ENCODE assay signal across 16 cellular contexts in the genomic region with DNA sequence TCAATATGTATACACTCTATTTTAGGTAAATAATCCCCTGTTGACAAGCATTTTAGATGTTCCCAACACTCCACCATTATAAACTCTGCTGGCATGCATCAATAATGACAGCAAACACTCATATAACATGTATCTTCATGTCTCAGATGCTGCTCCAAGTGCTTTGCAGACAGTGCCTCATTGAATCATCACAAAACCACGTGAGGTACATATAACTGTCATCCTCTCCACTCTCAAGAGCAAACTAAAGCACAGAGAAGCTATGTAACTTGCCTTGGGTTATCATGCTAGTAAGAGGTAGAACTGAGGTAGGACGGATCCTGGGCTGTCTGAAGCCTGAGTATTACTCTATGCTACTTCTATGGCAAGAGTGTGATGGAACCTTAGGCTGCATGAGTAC.
DNase-seq lines count a peak whose midpoint lies in the region; ATAC-seq and TF ChIP-seq lines count a peak whose summit lies in the region.
"Had no signal": no experiment of that assay in that cellular context is flagged by ENCODE, and none has a peak within 500 bp of the region (broad histone marks: within the 10 kb centered on the region; RNA-seq: fewer than 3 reads in every experiment).

No MANE protein-coding gene starts in this region.

- ATAC-seq in foreskin keratinocyte = peak; percentile 84
- ATAC-seq: gastroesophageal sphincter, HepG2, PC-3 had no signal

- H3K27me3 ChIP-seq in foreskin keratinocyte = no peaks in the 10 kb centered on the region
- H3K27me3 ChIP-seq: body of pancreas, gastroesophageal sphincter had no signal

- peaks cover 67% of the 10 kb centered on the region for H3K4me1 ChIP-seq in foreskin keratinocyte

- no peak overlapping the region for H3K4me3 Mint-ChIP-seq in activated CD4-positive, alpha-beta memory T cell treated with anti-CD3 and anti-CD28 coated beads for 36 hours
- H3K4me3 Mint-ChIP-seq in activated CD4-positive, alpha-beta memory T cell treated with anti-CD3 and anti-CD28 coated beads, Interleukin-2, amount 10 ng/mL, durations not matched to agents 7 days and 5 days = no peak overlapping the region
- H3K4me3 Mint-ChIP-seq in T-helper 1 cell treated with Interleukin-12 subunit alpha and Interleukin-12 subunit beta and Interleukin-4 antibody, amounts not matched to agents 30 μg/mL and 1 μg/mL, for 36 hours = no peak overlapping the region

- POLR2A ChIA-PET in activated CD4-positive, alpha-beta memory T cell treated with anti-CD3 and anti-CD28 coated beads for 36 hours (lab: Charles Lee) = no interaction called here
- POLR2A ChIA-PET in activated CD4-positive, alpha-beta memory T cell treated with anti-CD3 and anti-CD28 coated beads, Interleukin-2, amount 10 ng/mL, durations not matched to agents 7 days and 5 days (lab: Charles Lee) = interaction anchor here (3.3 kb wide), 1 partner anchor 9 kb away, joined by 15 read pairs; no protein-coding TSS in a partner anchor

- DNase-seq in activated CD4-positive, alpha-beta memory T cell treated with anti-CD3 and anti-CD28 coated beads for 36 hours = peak; percentile 20
- no peak for DNase-seq in activated CD4-positive, alpha-beta memory T cell treated with anti-CD3 and anti-CD28 coated beads, Interleukin-2, amount 10 ng/mL, durations not matched to agents 7 days and 5 days
- peak; percentile 53 for DNase-seq in HPDE6-E6E7 (ENCODE audit: extremely low spot score)
- peak; percentile 91 to 97 for DNase-seq in foreskin keratinocyte
- DNase-seq in hepatic stellate cell (ENCODE audit: low spot score) = no peak
- DNase-seq in D341Med (ENCODE audit: low spot score) = no peak
- no peak for DNase-seq in COR-L47 (lab: John Stamatoyannopoulos, UW)
- DNase-seq: activated effector memory CD4-positive, alpha-beta T cell treated with anti-CD3 and anti-CD28 coated beads, Interleukin-2, amount 50 U/mL, for 16 hours; body of pancreas; effector memory CD4-positive, alpha-beta T cell; NCI-H510A; PC-3; stimulated activated naive CD4-positive, alpha-beta T cell treated with Interleukin-2 at 50 U/mL for 16 hours had no signal

- TF ChIP-seq CTCF in foreskin keratinocyte (conservative IDR thresholded peaks at IDR 0.05) = no peak

- CTCF ChIA-PET in activated CD4-positive, alpha-beta memory T cell treated with anti-CD3 and anti-CD28 coated beads for 36 hours (lab: Charles Lee) = interaction anchor here (0.8 to 2.0 kb wide), 3 partner anchors 9 to 264 kb away, joined by 4 to 14 read pairs (median 4); no protein-coding TSS in a partner anchor
- CTCF ChIA-PET in activated CD4-positive, alpha-beta memory T cell treated with anti-CD3 and anti-CD28 coated beads, Interleukin-2, amount 10 ng/mL, durations not matched to agents 7 days and 5 days (lab: Charles Lee) = interaction anchor here (0.8 to 1.2 kb wide), 2 partner anchors 9 to 149 kb away, joined by 3 to 4 read pairs; no protein-coding TSS in a partner anchor

- no peaks in the 10 kb centered on the region for H3K27me3 Mint-ChIP-seq in activated CD4-positive, alpha-beta memory T cell treated with anti-CD3 and anti-CD28 coated beads for 36 hours
- H3K27me3 Mint-ChIP-seq in activated CD4-positive, alpha-beta memory T cell treated with anti-CD3 and anti-CD28 coated beads, Interleukin-2, amount 10 ng/mL, durations not matched to agents 7 days and 5 days = no peaks in the 10 kb centered on the region
- no peaks in the 10 kb centered on the region for H3K27me3 Mint-ChIP-seq in T-helper 1 cell treated with Interleukin-12 subunit alpha and Interleukin-12 subunit beta and Interleukin-4 antibody, amounts not matched to agents 30 μg/mL and 1 μg/mL, for 36 hours (ENCODE audit: low read depth)

- peak overlapping the region; percentile 92 for H3K27ac ChIP-seq in foreskin keratinocyte

- peaks cover 63% of the 10 kb centered on the region for H3K4me1 Mint-ChIP-seq in activated CD4-positive, alpha-beta memory T cell treated with anti-CD3 and anti-CD28 coated beads for 36 hours (ENCODE audit: low read depth)
- peaks cover 81% of the 10 kb centered on the region for H3K4me1 Mint-ChIP-seq in activated CD4-positive, alpha-beta memory T cell treated with anti-CD3 and anti-CD28 coated beads, Interleukin-2, amount 10 ng/mL, durations not matched to agents 7 days and 5 days
- H3K4me1 Mint-ChIP-seq in T-helper 1 cell treated with Interleukin-12 subunit alpha and Interleukin-12 subunit beta and Interleukin-4 antibody, amounts not matched to agents 30 μg/mL and 1 μg/mL, for 36 hours (ENCODE audit: low read depth) = peaks cover 62% of the 10 kb centered on the region

- peaks cover 67% of the 10 kb centered on the region for H3K36me3 Mint-ChIP-seq in activated CD4-positive, alpha-beta memory T cell treated with anti-CD3 and anti-CD28 coated beads for 36 hours
- peaks cover 83% of the 10 kb centered on the region for H3K36me3 Mint-ChIP-seq in activated CD4-positive, alpha-beta memory T cell treated with anti-CD3 and anti-CD28 coated beads, Interleukin-2, amount 10 ng/mL, durations not matched to agents 7 days and 5 days (ENCODE audit: low read depth)
- H3K36me3 Mint-ChIP-seq in T-helper 1 cell treated with Interleukin-12 subunit alpha and Interleukin-12 subunit beta and Interleukin-4 antibody, amounts not matched to agents 30 μg/mL and 1 μg/mL, for 36 hours (ENCODE audit: low read depth) = peaks cover 65% of the 10 kb centered on the region

- intact Hi-C loops in activated CD4-positive, alpha-beta memory T cell treated with anti-CD3 and anti-CD28 coated beads for 36 hours (cut with micrococcal nuclease) = loop anchor here (1.0 to 10.0 kb wide), 2 partner anchors 37 to 255 kb away; a partner anchor contains a TSS

- no peak overlapping the region for H3K27ac Mint-ChIP-seq in activated CD4-positive, alpha-beta memory T cell treated with anti-CD3 and anti-CD28 coated beads for 36 hours
- H3K27ac Mint-ChIP-seq in activated CD4-positive, alpha-beta memory T cell treated with anti-CD3 and anti-CD28 coated beads, Interleukin-2, amount 10 ng/mL, durations not matched to agents 7 days and 5 days = no peak overlapping the region
- H3K27ac Mint-ChIP-seq in T-helper 1 cell treated with Interleukin-12 subunit alpha and Interleukin-12 subunit beta and Interleukin-4 antibody, amounts not matched to agents 30 μg/mL and 1 μg/mL, for 36 hours = peak overlapping the region; percentile 43

- no peaks in the 10 kb centered on the region for H3K9me3 Mint-ChIP-seq in activated CD4-positive, alpha-beta memory T cell treated with anti-CD3 and anti-CD28 coated beads for 36 hours
- H3K9me3 Mint-ChIP-seq in activated CD4-positive, alpha-beta memory T cell treated with anti-CD3 and anti-CD28 coated beads, Interleukin-2, amount 10 ng/mL, durations not matched to agents 7 days and 5 days = no peaks in the 10 kb centered on the region
- no peaks in the 10 kb centered on the region for H3K9me3 Mint-ChIP-seq in T-helper 1 cell treated with Interleukin-12 subunit alpha and Interleukin-12 subunit beta and Interleukin-4 antibody, amounts not matched to agents 30 μg/mL and 1 μg/mL, for 36 hours

Comparison
In these comparisons a context has a peak if more than half of its experiments do, and no peak if none do; other contexts are left out.
1. DNase-seq: peak in activated CD4-positive, alpha-beta memory T cell treated with anti-CD3 and anti-CD28 coated beads for 36 hours (single experiment), HPDE6-E6E7 (single experiment) and foreskin keratinocyte (2 of 2); none in activated CD4-positive, alpha-beta memory T cell treated with anti-CD3 and anti-CD28 coated beads, Interleukin-2, amount 10 ng/mL, durations not matched to agents 7 days and 5 days (single experiment), hepatic stellate cell (single experiment), D341Med (single experiment) and COR-L47 (single experiment).